Comparison of ENCODE assay signal across 1 cellular context in the genomic region with DNA sequence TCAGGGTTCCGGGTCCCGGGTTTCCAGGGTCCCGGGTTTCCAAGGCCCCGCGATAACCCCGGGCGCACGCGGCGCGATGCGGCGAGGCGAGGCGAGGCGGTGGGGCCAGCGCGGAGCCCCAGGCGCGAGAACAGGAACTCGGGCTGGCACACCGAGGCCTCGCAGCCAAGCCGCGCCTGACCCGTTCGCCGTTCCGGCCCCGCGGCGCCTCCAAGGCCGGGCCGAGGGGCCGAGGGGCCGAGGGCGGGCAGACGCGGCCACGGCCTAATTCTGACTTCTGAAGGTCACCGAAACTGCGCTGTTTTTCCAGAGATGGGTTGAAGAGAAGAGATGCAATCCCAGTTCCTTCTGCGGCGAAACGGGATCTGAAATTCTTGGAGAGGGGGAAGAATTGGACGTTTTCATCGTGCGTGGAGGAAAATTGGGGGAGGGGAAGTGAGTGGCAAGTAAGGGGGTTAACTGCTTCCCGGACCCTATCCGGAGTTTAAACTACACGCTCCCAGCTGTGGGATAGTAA.
TF ChIP-seq lines count a peak whose summit lies in the region.

No MANE protein-coding gene starts in this region.

TF ChIP-seq in H1, 55 proteins besides CTCF, POLR2A, EP300 and RAD21 (continued from another document):
- TF ChIP-seq, protein P1, sequence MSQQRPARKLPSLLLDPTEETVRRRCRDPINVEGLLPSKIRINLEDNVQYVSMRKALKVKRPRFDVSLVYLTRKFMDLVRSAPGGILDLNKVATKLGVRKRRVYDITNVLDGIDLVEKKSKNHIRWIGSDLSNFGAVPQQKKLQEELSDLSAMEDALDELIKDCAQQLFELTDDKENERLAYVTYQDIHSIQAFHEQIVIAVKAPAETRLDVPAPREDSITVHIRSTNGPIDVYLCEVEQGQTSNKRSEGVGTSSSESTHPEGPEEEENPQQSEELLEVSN (IDR thresholded peaks at IDR 0.05): peak; percentile 92
- peak; percentile 87 for TF ChIP-seq KDM4A (IDR thresholded peaks at IDR 0.05; ENCODE audit: low read depth, low read length, severe bottlenecking)
- TF ChIP-seq SUZ12 (IDR thresholded peaks at IDR 0.05; ENCODE audit: low read length): peak; percentile 97
- peak; percentile 89 for TF ChIP-seq RNF2 (IDR thresholded peaks at IDR 0.05; ENCODE audit: borderline replicate concordance, low read depth, low read length, missing control alignments, poor library complexity, severe bottlenecking)
- TF ChIP-seq, protein P2, sequence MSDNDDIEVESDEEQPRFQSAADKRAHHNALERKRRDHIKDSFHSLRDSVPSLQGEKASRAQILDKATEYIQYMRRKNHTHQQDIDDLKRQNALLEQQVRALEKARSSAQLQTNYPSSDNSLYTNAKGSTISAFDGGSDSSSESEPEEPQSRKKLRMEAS (IDR thresholded peaks at IDR 0.05): peak; percentile 94
- peak; percentile 82 for TF ChIP-seq CHD2 (IDR thresholded peaks at IDR 0.05; ENCODE audit: low read length)
- no peak for TF ChIP-seq GABPA (IDR thresholded peaks at IDR 0.05; ENCODE audit: borderline replicate concordance, insufficient read depth, low read length)
- peak; percentile 92 for TF ChIP-seq EZH2 (IDR thresholded peaks at IDR 0.05; ENCODE audit: low read depth, low read length, severe bottlenecking)
- TF ChIP-seq, protein P3, sequence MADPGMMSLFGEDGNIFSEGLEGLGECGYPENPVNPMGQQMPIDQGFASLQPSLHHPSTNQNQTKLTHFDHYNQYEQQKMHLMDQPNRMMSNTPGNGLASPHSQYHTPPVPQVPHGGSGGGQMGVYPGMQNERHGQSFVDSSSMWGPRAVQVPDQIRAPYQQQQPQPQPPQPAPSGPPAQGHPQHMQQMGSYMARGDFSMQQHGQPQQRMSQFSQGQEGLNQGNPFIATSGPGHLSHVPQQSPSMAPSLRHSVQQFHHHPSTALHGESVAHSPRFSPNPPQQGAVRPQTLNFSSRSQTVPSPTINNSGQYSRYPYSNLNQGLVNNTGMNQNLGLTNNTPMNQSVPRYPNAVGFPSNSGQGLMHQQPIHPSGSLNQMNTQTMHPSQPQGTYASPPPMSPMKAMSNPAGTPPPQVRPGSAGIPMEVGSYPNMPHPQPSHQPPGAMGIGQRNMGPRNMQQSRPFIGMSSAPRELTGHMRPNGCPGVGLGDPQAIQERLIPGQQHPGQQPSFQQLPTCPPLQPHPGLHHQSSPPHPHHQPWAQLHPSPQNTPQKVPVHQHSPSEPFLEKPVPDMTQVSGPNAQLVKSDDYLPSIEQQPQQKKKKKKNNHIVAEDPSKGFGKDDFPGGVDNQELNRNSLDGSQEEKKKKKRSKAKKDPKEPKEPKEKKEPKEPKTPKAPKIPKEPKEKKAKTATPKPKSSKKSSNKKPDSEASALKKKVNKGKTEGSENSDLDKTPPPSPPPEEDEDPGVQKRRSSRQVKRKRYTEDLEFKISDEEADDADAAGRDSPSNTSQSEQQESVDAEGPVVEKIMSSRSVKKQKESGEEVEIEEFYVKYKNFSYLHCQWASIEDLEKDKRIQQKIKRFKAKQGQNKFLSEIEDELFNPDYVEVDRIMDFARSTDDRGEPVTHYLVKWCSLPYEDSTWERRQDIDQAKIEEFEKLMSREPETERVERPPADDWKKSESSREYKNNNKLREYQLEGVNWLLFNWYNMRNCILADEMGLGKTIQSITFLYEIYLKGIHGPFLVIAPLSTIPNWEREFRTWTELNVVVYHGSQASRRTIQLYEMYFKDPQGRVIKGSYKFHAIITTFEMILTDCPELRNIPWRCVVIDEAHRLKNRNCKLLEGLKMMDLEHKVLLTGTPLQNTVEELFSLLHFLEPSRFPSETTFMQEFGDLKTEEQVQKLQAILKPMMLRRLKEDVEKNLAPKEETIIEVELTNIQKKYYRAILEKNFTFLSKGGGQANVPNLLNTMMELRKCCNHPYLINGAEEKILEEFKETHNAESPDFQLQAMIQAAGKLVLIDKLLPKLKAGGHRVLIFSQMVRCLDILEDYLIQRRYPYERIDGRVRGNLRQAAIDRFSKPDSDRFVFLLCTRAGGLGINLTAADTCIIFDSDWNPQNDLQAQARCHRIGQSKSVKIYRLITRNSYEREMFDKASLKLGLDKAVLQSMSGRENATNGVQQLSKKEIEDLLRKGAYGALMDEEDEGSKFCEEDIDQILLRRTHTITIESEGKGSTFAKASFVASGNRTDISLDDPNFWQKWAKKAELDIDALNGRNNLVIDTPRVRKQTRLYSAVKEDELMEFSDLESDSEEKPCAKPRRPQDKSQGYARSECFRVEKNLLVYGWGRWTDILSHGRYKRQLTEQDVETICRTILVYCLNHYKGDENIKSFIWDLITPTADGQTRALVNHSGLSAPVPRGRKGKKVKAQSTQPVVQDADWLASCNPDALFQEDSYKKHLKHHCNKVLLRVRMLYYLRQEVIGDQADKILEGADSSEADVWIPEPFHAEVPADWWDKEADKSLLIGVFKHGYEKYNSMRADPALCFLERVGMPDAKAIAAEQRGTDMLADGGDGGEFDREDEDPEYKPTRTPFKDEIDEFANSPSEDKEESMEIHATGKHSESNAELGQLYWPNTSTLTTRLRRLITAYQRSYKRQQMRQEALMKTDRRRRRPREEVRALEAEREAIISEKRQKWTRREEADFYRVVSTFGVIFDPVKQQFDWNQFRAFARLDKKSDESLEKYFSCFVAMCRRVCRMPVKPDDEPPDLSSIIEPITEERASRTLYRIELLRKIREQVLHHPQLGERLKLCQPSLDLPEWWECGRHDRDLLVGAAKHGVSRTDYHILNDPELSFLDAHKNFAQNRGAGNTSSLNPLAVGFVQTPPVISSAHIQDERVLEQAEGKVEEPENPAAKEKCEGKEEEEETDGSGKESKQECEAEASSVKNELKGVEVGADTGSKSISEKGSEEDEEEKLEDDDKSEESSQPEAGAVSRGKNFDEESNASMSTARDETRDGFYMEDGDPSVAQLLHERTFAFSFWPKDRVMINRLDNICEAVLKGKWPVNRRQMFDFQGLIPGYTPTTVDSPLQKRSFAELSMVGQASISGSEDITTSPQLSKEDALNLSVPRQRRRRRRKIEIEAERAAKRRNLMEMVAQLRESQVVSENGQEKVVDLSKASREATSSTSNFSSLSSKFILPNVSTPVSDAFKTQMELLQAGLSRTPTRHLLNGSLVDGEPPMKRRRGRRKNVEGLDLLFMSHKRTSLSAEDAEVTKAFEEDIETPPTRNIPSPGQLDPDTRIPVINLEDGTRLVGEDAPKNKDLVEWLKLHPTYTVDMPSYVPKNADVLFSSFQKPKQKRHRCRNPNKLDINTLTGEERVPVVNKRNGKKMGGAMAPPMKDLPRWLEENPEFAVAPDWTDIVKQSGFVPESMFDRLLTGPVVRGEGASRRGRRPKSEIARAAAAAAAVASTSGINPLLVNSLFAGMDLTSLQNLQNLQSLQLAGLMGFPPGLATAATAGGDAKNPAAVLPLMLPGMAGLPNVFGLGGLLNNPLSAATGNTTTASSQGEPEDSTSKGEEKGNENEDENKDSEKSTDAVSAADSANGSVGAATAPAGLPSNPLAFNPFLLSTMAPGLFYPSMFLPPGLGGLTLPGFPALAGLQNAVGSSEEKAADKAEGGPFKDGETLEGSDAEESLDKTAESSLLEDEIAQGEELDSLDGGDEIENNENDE (IDR thresholded peaks at IDR 0.05; ENCODE audit: insufficient replicate concordance, low read length): no peak
